In the genomic region with DNA sequence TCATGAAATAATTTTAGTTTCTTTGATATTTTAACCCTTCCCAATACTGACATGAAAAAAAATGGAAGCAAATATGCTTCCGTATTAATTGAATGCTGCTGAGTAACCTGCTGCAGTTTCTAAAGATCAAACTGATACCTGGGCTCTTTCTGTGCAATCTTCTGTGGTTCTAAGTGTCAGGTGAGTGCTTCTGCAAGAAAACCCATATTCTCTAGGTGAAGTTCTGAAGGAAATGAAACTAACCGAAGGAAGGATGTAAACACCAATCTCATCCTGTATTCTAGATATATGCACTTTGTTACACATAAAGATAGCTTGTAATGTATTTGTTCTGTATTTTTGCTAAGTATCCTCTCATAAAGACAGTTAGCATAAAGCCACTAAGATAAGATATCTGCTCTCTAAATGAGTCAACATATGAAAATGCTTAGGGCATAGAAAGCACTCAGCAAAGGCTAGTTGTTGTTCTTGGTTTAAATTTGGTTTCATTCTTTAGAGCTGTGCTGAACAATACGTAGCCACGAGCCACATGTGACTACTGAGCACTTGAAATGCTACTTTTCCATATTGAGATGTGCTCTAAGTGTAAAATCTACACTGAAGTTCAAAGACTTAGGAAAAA, we compare ENCODE assay signal across 1 cellular context.
TF ChIP-seq lines count a peak whose summit lies in the region.

No MANE protein-coding gene starts in this region.

TF ChIP-seq in GM12878, 131 proteins besides CTCF, POLR2A, EP300 and RAD21 (continued from another document):
- TF ChIP-seq, protein P1, sequence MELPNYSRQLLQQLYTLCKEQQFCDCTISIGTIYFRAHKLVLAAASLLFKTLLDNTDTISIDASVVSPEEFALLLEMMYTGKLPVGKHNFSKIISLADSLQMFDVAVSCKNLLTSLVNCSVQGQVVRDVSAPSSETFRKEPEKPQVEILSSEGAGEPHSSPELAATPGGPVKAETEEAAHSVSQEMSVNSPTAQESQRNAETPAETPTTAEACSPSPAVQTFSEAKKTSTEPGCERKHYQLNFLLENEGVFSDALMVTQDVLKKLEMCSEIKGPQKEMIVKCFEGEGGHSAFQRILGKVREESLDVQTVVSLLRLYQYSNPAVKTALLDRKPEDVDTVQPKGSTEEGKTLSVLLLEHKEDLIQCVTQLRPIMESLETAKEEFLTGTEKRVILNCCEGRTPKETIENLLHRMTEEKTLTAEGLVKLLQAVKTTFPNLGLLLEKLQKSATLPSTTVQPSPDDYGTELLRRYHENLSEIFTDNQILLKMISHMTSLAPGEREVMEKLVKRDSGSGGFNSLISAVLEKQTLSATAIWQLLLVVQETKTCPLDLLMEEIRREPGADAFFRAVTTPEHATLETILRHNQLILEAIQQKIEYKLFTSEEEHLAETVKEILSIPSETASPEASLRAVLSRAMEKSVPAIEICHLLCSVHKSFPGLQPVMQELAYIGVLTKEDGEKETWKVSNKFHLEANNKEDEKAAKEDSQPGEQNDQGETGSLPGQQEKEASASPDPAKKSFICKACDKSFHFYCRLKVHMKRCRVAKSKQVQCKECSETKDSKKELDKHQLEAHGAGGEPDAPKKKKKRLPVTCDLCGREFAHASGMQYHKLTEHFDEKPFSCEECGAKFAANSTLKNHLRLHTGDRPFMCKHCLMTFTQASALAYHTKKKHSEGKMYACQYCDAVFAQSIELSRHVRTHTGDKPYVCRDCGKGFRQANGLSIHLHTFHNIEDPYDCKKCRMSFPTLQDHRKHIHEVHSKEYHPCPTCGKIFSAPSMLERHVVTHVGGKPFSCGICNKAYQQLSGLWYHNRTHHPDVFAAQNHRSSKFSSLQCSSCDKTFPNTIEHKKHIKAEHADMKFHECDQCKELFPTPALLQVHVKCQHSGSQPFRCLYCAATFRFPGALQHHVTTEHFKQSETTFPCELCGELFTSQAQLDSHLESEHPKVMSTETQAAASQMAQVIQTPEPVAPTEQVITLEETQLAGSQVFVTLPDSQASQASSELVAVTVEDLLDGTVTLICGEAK (IDR thresholded peaks at IDR 0.05; ENCODE audit: borderline replicate concordance) = no peak
- TF ChIP-seq NR2F1 (conservative IDR thresholded peaks at IDR 0.05) = no peak
- no peak for TF ChIP-seq NR2C2 (IDR thresholded peaks at IDR 0.05; ENCODE audit: borderline replicate concordance, control insufficient read depth, insufficient read length, low read depth)
- peak; percentile 13 to 28; a peak in 1 of 4 replicates for TF ChIP-seq BHLHE40 (IDR thresholded peaks at IDR 0.05; ENCODE audit: borderline replicate concordance in 1 of 2, low read depth in 2 of 2, low read length in 1 of 2)
- peak; percentile 50; the same call in 1 of the 2 replicates for TF ChIP-seq RAD51 (IDR thresholded peaks at IDR 0.05)
- no peak for TF ChIP-seq GABPA (IDR thresholded peaks at IDR 0.05; ENCODE audit: low read depth)
- 0 out of 4 replicates have a peak, but pooled peaks of 1 of the 2 experiments have one; percentile 26 for TF ChIP-seq IKZF2 (IDR thresholded peaks at IDR 0.05)
- TF ChIP-seq WRNIP1 (IDR thresholded peaks at IDR 0.05; ENCODE audit: borderline replicate concordance, low read depth, low read length) = no peak
- TF ChIP-seq SKIL (IDR thresholded peaks at IDR 0.05; ENCODE audit: low read depth, poor library complexity, severe bottlenecking) = no peak
- no peak for TF ChIP-seq MYB (IDR thresholded peaks at IDR 0.05; ENCODE audit: borderline replicate concordance, low read depth, low read length)
- peak; percentile 62 for TF ChIP-seq IRF4 (IDR thresholded peaks at IDR 0.05; ENCODE audit: low read depth, low read length)
- no peak for TF ChIP-seq SREBF2 (IDR thresholded peaks at IDR 0.05; ENCODE audit: low read length)
- peak; percentile 82 for TF ChIP-seq JUNB (IDR thresholded peaks at IDR 0.05)
- no peak for TF ChIP-seq ZNF622 (IDR thresholded peaks at IDR 0.05)
- TF ChIP-seq ATF7 (IDR thresholded peaks at IDR 0.05; ENCODE audit: low read depth) = no peak
- peak; percentile 66; the same call in 1 of the 2 replicates for TF ChIP-seq ZNF217 (IDR thresholded peaks at IDR 0.05)
- TF ChIP-seq ETV6 (conservative IDR thresholded peaks at IDR 0.05 in 1 of 2, IDR thresholded peaks at IDR 0.05 in 1 of 2; ENCODE audit: borderline replicate concordance in 1 of 2, low read depth in 1 of 2) = peak in 1 of 2 experiments; percentile 33; a peak in 1 of 4 replicates
- TF ChIP-seq EZH2 (IDR thresholded peaks at IDR 0.05; ENCODE audit: borderline replicate concordance, control insufficient read depth, low read depth, low read length) = no peak
- 0 out of 2 replicates have a peak, but pooled peaks have one; percentile 5 for TF ChIP-seq BCL11A (IDR thresholded peaks at IDR 0.05; ENCODE audit: low read depth, low read length)
- peak; percentile 69 for TF ChIP-seq NFIC (IDR thresholded peaks at IDR 0.05; ENCODE audit: low read depth, low read length)
- TF ChIP-seq, protein P2, sequence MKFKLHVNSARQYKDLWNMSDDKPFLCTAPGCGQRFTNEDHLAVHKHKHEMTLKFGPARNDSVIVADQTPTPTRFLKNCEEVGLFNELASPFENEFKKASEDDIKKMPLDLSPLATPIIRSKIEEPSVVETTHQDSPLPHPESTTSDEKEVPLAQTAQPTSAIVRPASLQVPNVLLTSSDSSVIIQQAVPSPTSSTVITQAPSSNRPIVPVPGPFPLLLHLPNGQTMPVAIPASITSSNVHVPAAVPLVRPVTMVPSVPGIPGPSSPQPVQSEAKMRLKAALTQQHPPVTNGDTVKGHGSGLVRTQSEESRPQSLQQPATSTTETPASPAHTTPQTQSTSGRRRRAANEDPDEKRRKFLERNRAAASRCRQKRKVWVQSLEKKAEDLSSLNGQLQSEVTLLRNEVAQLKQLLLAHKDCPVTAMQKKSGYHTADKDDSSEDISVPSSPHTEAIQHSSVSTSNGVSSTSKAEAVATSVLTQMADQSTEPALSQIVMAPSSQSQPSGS (IDR thresholded peaks at IDR 0.05; ENCODE audit: low read length) = peak; percentile 65
- TF ChIP-seq BCLAF1 (IDR thresholded peaks at IDR 0.05) = no peak
- TF ChIP-seq PAX8 (IDR thresholded peaks at IDR 0.05) = no peak
- peak; percentile 76 for TF ChIP-seq RUNX3 (IDR thresholded peaks at IDR 0.05; ENCODE audit: low read length)
- no peak for TF ChIP-seq ZNF24 (IDR thresholded peaks at IDR 0.05)
